In genomic region chr1:61636814-61637213, GRCh38 we compare ENCODE assay signal across 1 cellular context.
TF ChIP-seq lines count a peak whose summit lies in the region.

No MANE protein-coding gene starts in this region.

TF ChIP-seq in endothelial cell of umbilical vein, 7 proteins besides CTCF, POLR2A, EP300 and RAD21 (continued from another document):
- TF ChIP-seq FOS (IDR thresholded peaks at IDR 0.05; ENCODE audit: borderline replicate concordance, insufficient read depth, low read length) (no peak), JUN (IDR thresholded peaks at IDR 0.05; ENCODE audit: borderline replicate concordance, insufficient read depth, insufficient read length, low read depth) (no peak), EZH2 (IDR thresholded peaks at IDR 0.05; ENCODE audit: borderline replicate concordance, low read depth, low read length, severe bottlenecking) (no peak), GATA2 (IDR thresholded peaks at IDR 0.05; ENCODE audit: insufficient read depth, insufficient read length, low read depth, low read length) (no peak)
